ENCODE assay signal across 8 cellular contexts in the genomic region with DNA sequence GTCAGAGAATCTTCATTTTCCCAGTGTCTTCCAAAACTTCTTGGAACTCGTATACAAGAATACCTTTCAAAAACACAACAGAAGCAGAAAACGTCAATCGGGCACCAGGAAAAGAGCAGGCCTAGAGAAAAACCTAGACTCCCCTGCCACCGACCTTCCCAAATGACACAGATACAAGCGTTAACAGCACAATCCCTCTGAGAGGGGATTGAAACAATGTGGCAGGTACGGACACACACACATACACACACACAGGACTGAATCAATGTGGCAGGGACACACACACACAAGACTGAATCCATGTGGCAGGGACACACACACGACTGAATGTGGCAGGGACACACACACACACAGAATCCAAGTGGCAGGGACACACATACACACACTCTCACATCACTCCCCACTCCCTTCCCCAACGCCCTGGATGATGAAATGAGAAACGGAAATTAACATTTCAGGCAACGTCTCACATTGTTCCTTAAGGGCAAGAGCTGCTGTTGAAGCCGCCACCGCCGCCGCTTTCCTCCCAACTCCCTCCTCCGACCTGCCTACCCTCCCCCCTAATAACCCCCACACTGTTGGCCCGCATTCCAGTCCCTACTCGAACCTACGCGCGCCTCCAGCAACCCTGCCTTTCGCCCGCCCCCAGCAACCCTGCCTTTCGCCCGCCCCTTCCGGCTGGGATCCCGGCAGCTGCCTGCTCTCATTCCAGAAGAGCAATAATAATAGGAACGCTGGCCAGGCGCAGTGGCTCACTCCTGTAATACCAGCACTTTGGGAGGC.
DNase-seq lines count a peak whose midpoint lies in the region; ATAC-seq, FAIRE-seq and TF ChIP-seq lines count a peak whose summit lies in the region.

No MANE protein-coding gene starts in this region.

- FAIRE-seq in GM12891 (lab: Jason Lieb, UNC): no peak

- peak overlapping the region; percentile 86 for H3K4me3 Mint-ChIP-seq in activated CD4-positive, alpha-beta T cell treated with anti-CD3 and anti-CD28 coated beads, Interleukin-2, amount 10 ng/mL, durations not matched to agents 24 days and 14 days
- H3K4me3 Mint-ChIP-seq in immature natural killer cell: peak overlapping the region in 1 of 5 donors; percentile 79

- ATAC-seq in HG02798 (IDR thresholded peaks at IDR 0.05; ENCODE audit: poor library complexity, unreplicated experiment): peak; percentile 72
- ATAC-seq in heart right ventricle: peak in 5 of 8 donors; percentile 76 to 88 (median 85)
- peak; percentile 61 for ATAC-seq in stimulated activated naive CD8-positive, alpha-beta T cell treated with anti-CD3 and anti-CD28 coated beads, Interleukin-15, Interleukin-2, amounts not matched to agents 100 U/mL and 50 U/mL, for 24 hours
- no peak for ATAC-seq in GM19463 (IDR thresholded peaks at IDR 0.05; ENCODE audit: unreplicated experiment)

- peaks cover 7% of the 10 kb centered on the region for H3K27me3 Mint-ChIP-seq in activated CD4-positive, alpha-beta T cell treated with anti-CD3 and anti-CD28 coated beads, Interleukin-2, amount 10 ng/mL, durations not matched to agents 24 days and 14 days
- peaks cover 0 to 3% (median 0%) of the 10 kb centered on the region in 3 donors for H3K27me3 Mint-ChIP-seq in immature natural killer cell (ENCODE audit: low read depth in 3 of 3)

- TF ChIP-seq CTCF in heart right ventricle (IDR thresholded peaks at IDR 0.05): no peak

- peak; percentile 77 for DNase-seq in activated CD4-positive, alpha-beta T cell treated with anti-CD3 and anti-CD28 coated beads, Interleukin-2, amount 10 ng/mL, durations not matched to agents 24 days and 14 days
- DNase-seq in heart right ventricle (peak; percentile 79), NCI-H748 treated with DMSO at 0.1 percent for 48 hours (lab: John Stamatoyannopoulos, UW) (no peak), GM12891 (ENCODE audit: insufficient read length, low spot score) (no peak), immature natural killer cell (no peak)
- DNase-seq in stimulated activated naive CD8-positive, alpha-beta T cell treated with anti-CD3 and anti-CD28 coated beads, Interleukin-15, Interleukin-2, amounts not matched to agents 100 U/mL and 50 U/mL, for 24 hours: peak; percentile 60

- no peaks in the 10 kb centered on the region for H3K9me3 Mint-ChIP-seq in activated CD4-positive, alpha-beta T cell treated with anti-CD3 and anti-CD28 coated beads, Interleukin-2, amount 10 ng/mL, durations not matched to agents 24 days and 14 days
- H3K9me3 Mint-ChIP-seq in immature natural killer cell: no peaks in the 10 kb centered on the region

- no peak for TF ChIP-seq POLR2A in GM12891 (IDR thresholded peaks at IDR 0.05; ENCODE audit: low read depth, low read length)

- H3K4me3 ChIP-seq in heart right ventricle: peak overlapping the region in 7 of 10 donors; percentile 24 to 75 (median 69)

- no peaks in the 10 kb centered on the region for H3K36me3 Mint-ChIP-seq in activated CD4-positive, alpha-beta T cell treated with anti-CD3 and anti-CD28 coated beads, Interleukin-2, amount 10 ng/mL, durations not matched to agents 24 days and 14 days (ENCODE audit: low read depth)
- H3K36me3 Mint-ChIP-seq in immature natural killer cell: no peaks in the 10 kb centered on the region

- intact Hi-C loops in activated CD4-positive, alpha-beta T cell treated with anti-CD3 and anti-CD28 coated beads, Interleukin-2, amount 10 ng/mL, durations not matched to agents 24 days and 14 days (cut with micrococcal nuclease): no loop called here
- intact Hi-C loops in heart right ventricle (cut with DNase I): loop anchor here in 1 of 10 donors (10.0 kb wide), 2 partner anchors 51 to 1499 kb away; a partner anchor contains a TSS

- H3K4me1 ChIP-seq in heart right ventricle: peaks cover 0 to 4% (median 0%) of the 10 kb centered on the region in 9 donors

- peak overlapping the region; percentile 77 for H3K27ac Mint-ChIP-seq in activated CD4-positive, alpha-beta T cell treated with anti-CD3 and anti-CD28 coated beads, Interleukin-2, amount 10 ng/mL, durations not matched to agents 24 days and 14 days
- peak overlapping the region in 1 of 6 donors; percentile 34 for H3K27ac Mint-ChIP-seq in immature natural killer cell

- H3K9me3 ChIP-seq in heart right ventricle: no peaks in the 10 kb centered on the region

- peaks cover 9% of the 10 kb centered on the region for H3K4me1 Mint-ChIP-seq in activated CD4-positive, alpha-beta T cell treated with anti-CD3 and anti-CD28 coated beads, Interleukin-2, amount 10 ng/mL, durations not matched to agents 24 days and 14 days
- no peaks in the 10 kb centered on the region for H3K4me1 Mint-ChIP-seq in immature natural killer cell

- no peaks in the 10 kb centered on the region for H3K36me3 ChIP-seq in heart right ventricle

- no peaks in the 10 kb centered on the region for H3K27me3 ChIP-seq in heart right ventricle

- WGBS in heart right ventricle, 2 donors: 2% methylated on average over 27 to 28 of the region's 28 CpGs

- peak overlapping the region in 7 of 10 donors; percentile 81 to 88 (median 85) for H3K27ac ChIP-seq in heart right ventricle

TF ChIP-seq in GM12891, 5 proteins besides CTCF, POLR2A, EP300 and RAD21:
- TF ChIP-seq PAX5 (IDR thresholded peaks at IDR 0.05; ENCODE audit: insufficient read depth, low read length, severe bottlenecking): no peak
- TF ChIP-seq POLR2AphosphoS5 (IDR thresholded peaks at IDR 0.05; ENCODE audit: low read depth, low read length): no peak
- no peak for TF ChIP-seq POU2F2 (IDR thresholded peaks at IDR 0.05; ENCODE audit: low read depth, low read length)
- TF ChIP-seq SPI1 (IDR thresholded peaks at IDR 0.05; ENCODE audit: low read depth, low read length): no peak
- TF ChIP-seq TAF1 (IDR thresholded peaks at IDR 0.05; ENCODE audit: low read depth, low read length): no peak
TF ChIP-seq in GM12891: peak in this region for 0.

Comparison
In these comparisons a context has a peak if more than half of its experiments do, and no peak if none do; other contexts are left out.
1. DNase-seq: peak in activated CD4-positive, alpha-beta T cell treated with anti-CD3 and anti-CD28 coated beads, Interleukin-2, amount 10 ng/mL, durations not matched to agents 24 days and 14 days (single experiment), heart right ventricle (2 of 2) and stimulated activated naive CD8-positive, alpha-beta T cell treated with anti-CD3 and anti-CD28 coated beads, Interleukin-15, Interleukin-2, amounts not matched to agents 100 U/mL and 50 U/mL, for 24 hours (single experiment); none in NCI-H748 treated with DMSO at 0.1 percent for 48 hours (single experiment), GM12891 (single experiment) and immature natural killer cell (0 of 3).